ENCODE assay signal across 9 cellular contexts in the genomic region with DNA sequence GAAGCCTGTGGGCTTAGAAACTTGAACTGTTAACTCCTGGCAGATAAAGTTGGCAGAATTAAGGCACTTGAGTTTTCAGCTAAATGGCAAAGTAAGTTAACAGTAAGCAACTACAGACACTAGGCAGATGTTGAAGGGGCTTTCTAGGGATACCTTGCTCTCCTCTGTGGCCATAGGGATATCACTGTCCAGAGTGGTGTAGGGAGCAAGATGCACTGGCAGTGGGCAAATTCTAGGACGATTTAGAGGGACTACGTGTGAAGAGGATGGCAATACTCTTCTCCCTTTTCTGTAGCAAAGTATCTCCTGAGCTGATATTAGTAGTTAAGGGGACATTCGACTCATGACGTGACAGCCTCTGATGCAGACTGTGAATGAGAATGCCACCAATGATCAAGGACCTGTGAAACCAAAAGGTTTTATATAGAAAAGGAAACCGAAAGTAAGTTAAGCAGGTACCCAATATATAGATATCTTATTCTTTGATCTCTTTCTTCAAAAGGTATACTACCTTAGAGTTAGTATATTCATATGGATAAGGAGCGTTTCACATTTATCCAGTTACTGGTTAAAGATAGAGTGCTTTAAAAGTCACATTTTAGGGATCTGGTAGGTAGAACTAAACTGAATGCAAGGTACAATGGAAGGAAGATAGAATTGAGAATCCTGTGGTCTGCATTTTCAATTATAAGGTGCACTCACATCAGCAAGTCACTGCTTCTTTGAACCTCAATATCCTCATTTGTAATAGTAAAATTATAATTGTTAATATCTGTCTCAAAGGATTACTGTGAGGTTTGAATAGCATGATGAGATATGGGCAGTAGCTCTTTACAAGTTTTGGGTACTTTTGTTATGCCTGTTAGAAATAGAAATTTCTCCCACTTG.
A peak's percentile ranks its signal among the peaks of the same experiment; 100 is the strongest.
DNase-seq lines count a peak whose midpoint lies in the region; ATAC-seq lines count a peak whose summit lies in the region.
"Had no signal": no experiment of that assay in that cellular context is flagged by ENCODE, and none has a peak within 500 bp of the region (broad histone marks: within the 10 kb centered on the region; RNA-seq: fewer than 3 reads in every experiment).

No MANE protein-coding gene starts in this region.

- DNase-seq in T-cell = peak in 1 of 34 experiments; percentile 0
- DNase-seq in SIG-M5 treated with dmso at 0.1 percent for 504 hours (lab: John Stamatoyannopoulos, UW; ENCODE audit: unreplicated experiment) = no peak
- DNase-seq in NCI-H226 = no peak
- no peak for DNase-seq in cerebellar nuclear complex (lab: John Stamatoyannopoulos, UW)
- DNase-seq: glutamatergic neuron had no signal

- peaks cover 0 to 4% (median 2%) of the 10 kb centered on the region in 3 donors for H3K4me1 Mint-ChIP-seq in T-cell

- peaks cover 0 to 4% (median 3%) of the 10 kb centered on the region in 3 donors for H3K9me3 Mint-ChIP-seq in T-cell

- H3K36me3 Mint-ChIP-seq in T-cell = no peaks in the 10 kb centered on the region

- peak overlapping the region; percentile 16 for H3K4me3 ChIP-seq in GM08714 (ENCODE audit: low read length)

- CTCF ChIA-PET in T-cell (lab: Charles Lee) = no interaction called here

- POLR2A ChIA-PET in T-cell (lab: Charles Lee) = no interaction called here

- peak overlapping the region in 2 of 3 donors; percentile 32 to 66 for H3K4me3 Mint-ChIP-seq in T-cell

- peak; percentile 85 for ATAC-seq in GM19463 (IDR thresholded peaks at IDR 0.05; ENCODE audit: unreplicated experiment)
- peak; percentile 94 for ATAC-seq in HG03280 (IDR thresholded peaks at IDR 0.05; ENCODE audit: unreplicated experiment)
- ATAC-seq in T-cell (replicated peaks in 1 of 4) = peak in 1 of 4 experiments; percentile 35
- no peak for ATAC-seq in esophagus mucosa

- H3K27me3 Mint-ChIP-seq in T-cell = no peaks in the 10 kb centered on the region

- H3K27ac Mint-ChIP-seq in T-cell = peak overlapping the region; percentile 29 to 31
